Comparison of ENCODE assay signal across 8 cellular contexts in the genomic region with DNA sequence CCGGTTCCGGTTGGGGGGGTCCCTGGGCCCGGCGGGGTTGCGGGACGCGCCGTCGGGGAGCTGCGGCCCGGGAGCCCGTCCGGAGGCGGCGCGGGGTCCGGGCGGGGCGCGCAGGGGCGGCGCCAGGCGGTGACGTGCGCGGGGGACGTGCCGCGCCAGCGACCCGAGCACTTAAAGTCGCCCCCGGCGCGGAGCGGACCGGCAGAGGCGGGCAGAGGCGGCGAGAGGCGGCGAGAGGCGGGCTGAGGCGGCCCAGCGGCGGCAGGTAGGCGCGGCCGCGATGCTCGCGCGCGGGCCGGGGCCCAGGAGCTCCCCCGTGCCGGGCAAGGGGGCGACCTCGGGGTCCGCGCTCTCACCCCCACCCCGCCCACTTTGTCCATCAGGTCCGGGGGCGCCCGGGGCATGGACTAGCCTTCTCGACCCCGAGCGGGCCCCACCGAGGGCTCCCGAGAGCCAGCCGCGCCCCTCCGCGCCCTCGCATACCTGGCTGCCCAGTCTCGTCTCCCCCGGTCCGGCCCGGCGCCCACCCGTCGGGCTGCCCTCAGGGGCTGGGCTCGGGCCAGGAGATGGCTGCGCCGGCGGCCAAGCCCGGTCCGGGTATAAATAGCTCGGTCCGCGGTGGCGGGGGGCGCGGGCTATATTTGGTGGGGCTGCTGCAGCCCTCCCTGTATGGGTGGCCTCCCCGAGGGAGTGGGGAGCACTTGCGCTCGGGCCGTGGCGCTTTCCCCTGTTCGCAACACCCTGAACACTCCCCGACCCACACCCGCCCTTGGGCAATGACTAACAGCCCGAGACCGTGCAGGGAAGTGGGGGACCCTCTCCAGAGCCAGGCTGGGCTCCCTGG. TPM values are rescaled to one million over a fixed set of nuclear protein-coding genes. Genes with fewer than 3 reads are reported as not detected.
DNase-seq lines count a peak whose midpoint lies in the region; ATAC-seq and TF ChIP-seq lines count a peak whose summit lies in the region.

SLC16A3 (plus strand) TSS at position 201 of the 844 bp plus-strand sequence. CDS start 6,967 bp downstream, outside the sequence.

- DNase-seq in Caco-2 (peak; percentile 75 to 81), coronary artery (ENCODE audit: low spot score) (no peak), left lobe of liver (ENCODE audit: low spot score) (peak; percentile 64), SHP77 (lab: John Stamatoyannopoulos, UW) (no peak)
- DNase-seq in Jurkat, Clone E6-1 (ENCODE audit: low read depth, low spot score): peak; percentile 38
- DNase-seq in stimulated activated CD8-positive, alpha-beta memory T cell treated with anti-CD3 and anti-CD28 coated beads, Interleukin-15, amount 100 ng/mL, for 48 hours (ENCODE audit: low read depth in 2 of 2): peak; percentile 57 to 65

- intact Hi-C loops in Caco-2 (cut with micrococcal nuclease; ENCODE audit: unreplicated experiment): no loop called here

- no peak for TF ChIP-seq CTCF in Caco-2 (IDR thresholded peaks at IDR 0.05; ENCODE audit: insufficient read depth in 1 of 2, low read depth in 1 of 2, low read length in 1 of 2, severe bottlenecking in 1 of 2, unreplicated experiment in 1 of 2)
- TF ChIP-seq CTCF in VCaP (conservative IDR thresholded peaks at IDR 0.05): no peak
- no peak for TF ChIP-seq CTCF in coronary artery (IDR thresholded peaks at IDR 0.05)

- H3K27me3 Mint-ChIP-seq in Caco-2 (ENCODE audit: insufficient read depth, unreplicated experiment): no peaks in the 10 kb centered on the region

- no peaks in the 10 kb centered on the region for H3K36me3 ChIP-seq in Caco-2 (ENCODE audit: control insufficient read depth, insufficient read depth, low read length)

- peak within 1 kb of the TSS; percentile 63 for H3K4me3 Mint-ChIP-seq in Caco-2 (ENCODE audit: unreplicated experiment)

- H3K4me1 ChIP-seq in Caco-2: peaks cover 31% of the 10 kb centered on the region

- no peaks in the 10 kb centered on the region for H3K27me3 ChIP-seq in Caco-2 (replicated peaks; ENCODE audit: control insufficient read depth, insufficient read depth, low read length)

- H3K27ac ChIP-seq in VCaP (peak within 1 kb of the TSS; percentile 42; the same call in 1 of the 2 replicates), coronary artery (peak within 1 kb of the TSS; percentile 78 to 92)

- H3K9me3 ChIP-seq in Caco-2: no peaks in the 10 kb centered on the region

- CTCF ChIA-PET in Caco-2 (lab: Charles Lee): interaction anchor here (0.5 to 1.6 kb wide), 2 partner anchors 23 to 232 kb away, joined by 3 to 5 read pairs; no protein-coding TSS in a partner anchor

- POLR2A ChIA-PET in Caco-2 (lab: Charles Lee): no interaction called here

- peak; percentile 34 for ATAC-seq in GM19467 (IDR thresholded peaks at IDR 0.05; ENCODE audit: unreplicated experiment)
- peak; percentile 7 for ATAC-seq in left lobe of liver

- H3K9me3 Mint-ChIP-seq in Caco-2 (ENCODE audit: unreplicated experiment): no peaks in the 10 kb centered on the region

- H3K36me3 Mint-ChIP-seq in Caco-2 (ENCODE audit: insufficient read depth, unreplicated experiment): peaks cover 15% of the 10 kb centered on the region

- no peaks in the 10 kb centered on the region for H3K4me1 Mint-ChIP-seq in Caco-2 (ENCODE audit: low read depth, unreplicated experiment)

- H3K4me3 ChIP-seq in Caco-2 (ENCODE audit: low read depth, low read length) (peak within 1 kb of the TSS; percentile 59), coronary artery (peak within 1 kb of the TSS; percentile 90)
- H3K4me3 ChIP-seq in Jurkat, Clone E6-1 (ENCODE audit: low read length): peak within 1 kb of the TSS; percentile 65

- peak within 1 kb of the TSS; percentile 63 for H3K27ac Mint-ChIP-seq in Caco-2 (ENCODE audit: unreplicated experiment)

- no TSS peak for BruUV-seq in Caco-2 (replicated peaks; lab: Mats Ljungman, UMichigan)

RNA-seq across cellular contexts. Expression of gene SLC16A3, which starts in this region (rescaled TPM):
- total RNA-seq in Caco-2 (2022) (13.1 and 13.7 TPM in 2 replicates), left lobe of liver (6.9 TPM)
- polyA plus RNA-seq in Jurkat, Clone E6-1 (2012; ENCODE audit: insufficient read depth, insufficient read length): 46.4 TPM

Comparison
In these comparisons a context has a peak if more than half of its experiments do, and no peak if none do; other contexts are left out.
1. DNase-seq: peak in Caco-2 (2 of 2), Jurkat, Clone E6-1 (single experiment), left lobe of liver (single experiment) and stimulated activated CD8-positive, alpha-beta memory T cell treated with anti-CD3 and anti-CD28 coated beads, Interleukin-15, amount 100 ng/mL, for 48 hours (2 of 2); none in coronary artery (single experiment) and SHP77 (0 of 2).
2. Peak in every context shown above with its lines, with median percentiles within 50 percentile points of each other: H3K4me3 ChIP-seq.